Comparison of ENCODE assay signal across 8 cellular contexts in genomic region chr1:44730741-44731512, GRCh38. TPM values are rescaled to one million over a fixed set of nuclear protein-coding genes. Genes with fewer than 3 reads are reported as not detected.
DNase-seq lines count a peak whose midpoint lies in the region; ATAC-seq and TF ChIP-seq lines count a peak whose summit lies in the region.

RNU5D-1 (minus strand) TSS chr1:44731170.

- H3K4me1 ChIP-seq in BE2C, result no peaks in the 10 kb centered on the region

- H3K27me3 ChIP-seq in BE2C, result no peaks in the 10 kb centered on the region

- peak; percentile 64 for TF ChIP-seq CTCF in BE2C (IDR thresholded peaks at IDR 0.05; ENCODE audit: low read depth, low read length)

- peak; percentile 65 for ATAC-seq in HG03439 (IDR thresholded peaks at IDR 0.05; ENCODE audit: unreplicated experiment)
- ATAC-seq in left colon, result peak; percentile 84

- peak; percentile 88 for DNase-seq in BE2C
- peak; percentile 82 for DNase-seq in GM19238 (ENCODE audit: insufficient read length, low spot score)
- peak; percentile 94 for DNase-seq in NCI-H460 (ENCODE audit: extremely low read depth, low read depth)
- DNase-seq in activated CD4-positive, alpha-beta T cell treated with anti-CD3 and anti-CD28 coated beads for 1 hour, result peak; percentile 87
- DNase-seq in left colon, result peak; percentile 92 to 98
- DNase-seq in stimulated activated CD4-positive, alpha-beta T cell treated with anti-CD3 and anti-CD28 coated beads, Interleukin-1b, Interleukin-23, amount 100 ng/mL, for 4 hours (ENCODE audit: low read depth in 2 of 2), result peak; percentile 92 to 96

- H3K4me3 ChIP-seq in BE2C (ENCODE audit: low read depth, low read length), result no peak within 1 kb of the TSS

- H3K9me3 ChIP-seq in BE2C, result no peaks in the 10 kb centered on the region

- no peaks in the 10 kb centered on the region for H3K36me3 ChIP-seq in BE2C

- peak within 1 kb of the TSS; percentile 97 for H3K27ac ChIP-seq in cingulate gyrus (ENCODE audit: low read depth, low read length)

- intact Hi-C loops in left colon (cut with DNase I, micrococcal nuclease), result no loop called here

RNA-seq across cellular contexts. Expression of gene RNU5D-1, which starts in this region (rescaled TPM):
- not detected for polyA plus RNA-seq in BE2C (2012; ENCODE audit: insufficient read depth, insufficient read length, low read depth)
- not detected in 2 replicates for total RNA-seq in NCI-H460 (2014; rRNA removed; shearing (Covaris generic))
- not detected in 2 replicates for polyA plus RNA-seq in NCI-H460 (2014; cell fraction: nucleus; rRNA removed)
- not detected for total RNA-seq in left colon

Comparison
In these comparisons a context has a peak if more than half of its experiments do, and no peak if none do; other contexts are left out.
1. Peak in DNase-seq in NCI-H460; RNA of the gene not detected or under 1 TPM.
2. Peak in DNase-seq and ATAC-seq in left colon; RNA of the gene not detected or under 1 TPM.